Comparison of ENCODE assay signal across 2 cellular contexts in the genomic region with DNA sequence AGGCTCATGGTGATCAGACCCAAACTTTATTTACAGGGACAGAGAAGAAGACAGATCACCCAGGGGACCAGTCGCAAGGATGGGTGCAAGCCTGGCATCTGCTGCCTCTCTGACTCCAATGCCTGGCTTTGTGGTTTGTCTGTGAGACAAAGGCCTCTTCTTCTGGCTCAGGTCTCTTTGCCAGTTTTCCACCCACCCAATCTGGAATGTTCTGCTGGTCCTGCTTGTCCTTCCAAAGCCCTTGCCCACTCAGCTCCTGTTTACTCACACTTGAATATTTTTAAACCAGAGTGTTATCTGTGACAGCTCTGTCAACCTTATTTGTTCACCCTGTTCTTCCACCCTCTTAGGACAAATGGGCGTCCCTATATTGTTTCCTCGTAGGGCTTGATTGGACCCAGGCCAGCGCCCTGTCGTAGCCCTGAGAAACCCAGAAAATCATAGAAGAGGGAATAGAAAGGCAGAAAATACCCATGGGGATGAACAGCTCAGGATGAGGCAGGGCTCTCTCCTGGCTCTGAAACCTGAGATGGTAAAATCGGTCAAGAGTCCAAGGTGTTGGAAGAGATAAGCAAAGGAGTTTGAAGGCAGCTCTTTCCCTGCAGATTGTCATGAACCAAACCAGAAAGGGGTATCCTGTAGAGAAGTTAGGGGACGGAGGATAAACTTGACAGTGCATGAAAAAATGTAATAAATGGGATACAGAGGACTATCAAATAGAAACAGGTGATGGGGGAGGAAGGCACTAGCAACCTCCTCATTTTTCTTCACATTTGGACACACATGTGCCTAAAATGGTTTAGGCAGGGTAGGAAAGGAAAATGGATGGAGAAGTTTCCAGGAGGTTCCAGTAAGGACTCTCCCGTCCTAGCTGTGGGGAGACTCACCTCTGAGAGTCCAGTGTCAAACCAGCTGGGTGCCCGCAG.
TF ChIP-seq lines count a peak whose summit lies in the region.

No MANE protein-coding gene starts in this region.

TF ChIP-seq in IMR-90, 13 proteins besides CTCF, POLR2A, EP300 and RAD21:
- no peak for TF ChIP-seq CEBPB (IDR thresholded peaks at IDR 0.05; ENCODE audit: low read depth, low read length)
- no peak for TF ChIP-seq MAFK (IDR thresholded peaks at IDR 0.05; ENCODE audit: low read depth, low read length)
- TF ChIP-seq SMC3 (IDR thresholded peaks at IDR 0.05; ENCODE audit: low read depth, low read length): no peak
- no peak for TF ChIP-seq MXI1 (IDR thresholded peaks at IDR 0.05; ENCODE audit: borderline replicate concordance, low read depth, low read length)
- no peak for TF ChIP-seq BHLHE40 (IDR thresholded peaks at IDR 0.05; ENCODE audit: low read depth, low read length)
- no peak for TF ChIP-seq NFE2L2 (IDR thresholded peaks at IDR 0.05; ENCODE audit: low read depth, low read length)
- TF ChIP-seq USF2 (IDR thresholded peaks at IDR 0.05; ENCODE audit: low read depth, low read length): no peak
- TF ChIP-seq FOS (IDR thresholded peaks at IDR 0.05; ENCODE audit: low read depth, low read length): no peak
- no peak for TF ChIP-seq RFX5 (IDR thresholded peaks at IDR 0.05; ENCODE audit: low read depth, low read length)
- TF ChIP-seq RCOR1 (IDR thresholded peaks at IDR 0.05; ENCODE audit: insufficient replicate concordance, low read length): no peak
- TF ChIP-seq, protein P1, sequence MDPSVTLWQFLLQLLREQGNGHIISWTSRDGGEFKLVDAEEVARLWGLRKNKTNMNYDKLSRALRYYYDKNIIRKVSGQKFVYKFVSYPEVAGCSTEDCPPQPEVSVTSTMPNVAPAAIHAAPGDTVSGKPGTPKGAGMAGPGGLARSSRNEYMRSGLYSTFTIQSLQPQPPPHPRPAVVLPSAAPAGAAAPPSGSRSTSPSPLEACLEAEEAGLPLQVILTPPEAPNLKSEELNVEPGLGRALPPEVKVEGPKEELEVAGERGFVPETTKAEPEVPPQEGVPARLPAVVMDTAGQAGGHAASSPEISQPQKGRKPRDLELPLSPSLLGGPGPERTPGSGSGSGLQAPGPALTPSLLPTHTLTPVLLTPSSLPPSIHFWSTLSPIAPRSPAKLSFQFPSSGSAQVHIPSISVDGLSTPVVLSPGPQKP (IDR thresholded peaks at IDR 0.05; ENCODE audit: borderline replicate concordance, low read depth, low read length): no peak
- TF ChIP-seq MAZ (IDR thresholded peaks at IDR 0.05; ENCODE audit: borderline replicate concordance, low read depth, low read length): no peak
- TF ChIP-seq CHD1 (IDR thresholded peaks at IDR 0.05; ENCODE audit: low read depth, low read length): no peak

TF ChIP-seq in WTC11, 78 proteins besides CTCF, POLR2A, EP300 and RAD21:
- TF ChIP-seq, protein P2, sequence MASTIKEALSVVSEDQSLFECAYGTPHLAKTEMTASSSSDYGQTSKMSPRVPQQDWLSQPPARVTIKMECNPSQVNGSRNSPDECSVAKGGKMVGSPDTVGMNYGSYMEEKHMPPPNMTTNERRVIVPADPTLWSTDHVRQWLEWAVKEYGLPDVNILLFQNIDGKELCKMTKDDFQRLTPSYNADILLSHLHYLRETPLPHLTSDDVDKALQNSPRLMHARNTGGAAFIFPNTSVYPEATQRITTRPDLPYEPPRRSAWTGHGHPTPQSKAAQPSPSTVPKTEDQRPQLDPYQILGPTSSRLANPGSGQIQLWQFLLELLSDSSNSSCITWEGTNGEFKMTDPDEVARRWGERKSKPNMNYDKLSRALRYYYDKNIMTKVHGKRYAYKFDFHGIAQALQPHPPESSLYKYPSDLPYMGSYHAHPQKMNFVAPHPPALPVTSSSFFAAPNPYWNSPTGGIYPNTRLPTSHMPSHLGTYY (CRISPR knock-in tag; IDR thresholded peaks at IDR 0.05): no peak
- TF ChIP-seq ZNF423 (CRISPR knock-in tag; IDR thresholded peaks at IDR 0.05) (no peak), AFF4 (CRISPR knock-in tag; IDR thresholded peaks at IDR 0.05; ENCODE audit: borderline replicate concordance) (no peak), FOXP1 (CRISPR knock-in tag; IDR thresholded peaks at IDR 0.05; ENCODE audit: borderline replicate concordance) (no peak), USF2 (CRISPR knock-in tag; IDR thresholded peaks at IDR 0.05) (no peak)
- TF ChIP-seq, protein P3, sequence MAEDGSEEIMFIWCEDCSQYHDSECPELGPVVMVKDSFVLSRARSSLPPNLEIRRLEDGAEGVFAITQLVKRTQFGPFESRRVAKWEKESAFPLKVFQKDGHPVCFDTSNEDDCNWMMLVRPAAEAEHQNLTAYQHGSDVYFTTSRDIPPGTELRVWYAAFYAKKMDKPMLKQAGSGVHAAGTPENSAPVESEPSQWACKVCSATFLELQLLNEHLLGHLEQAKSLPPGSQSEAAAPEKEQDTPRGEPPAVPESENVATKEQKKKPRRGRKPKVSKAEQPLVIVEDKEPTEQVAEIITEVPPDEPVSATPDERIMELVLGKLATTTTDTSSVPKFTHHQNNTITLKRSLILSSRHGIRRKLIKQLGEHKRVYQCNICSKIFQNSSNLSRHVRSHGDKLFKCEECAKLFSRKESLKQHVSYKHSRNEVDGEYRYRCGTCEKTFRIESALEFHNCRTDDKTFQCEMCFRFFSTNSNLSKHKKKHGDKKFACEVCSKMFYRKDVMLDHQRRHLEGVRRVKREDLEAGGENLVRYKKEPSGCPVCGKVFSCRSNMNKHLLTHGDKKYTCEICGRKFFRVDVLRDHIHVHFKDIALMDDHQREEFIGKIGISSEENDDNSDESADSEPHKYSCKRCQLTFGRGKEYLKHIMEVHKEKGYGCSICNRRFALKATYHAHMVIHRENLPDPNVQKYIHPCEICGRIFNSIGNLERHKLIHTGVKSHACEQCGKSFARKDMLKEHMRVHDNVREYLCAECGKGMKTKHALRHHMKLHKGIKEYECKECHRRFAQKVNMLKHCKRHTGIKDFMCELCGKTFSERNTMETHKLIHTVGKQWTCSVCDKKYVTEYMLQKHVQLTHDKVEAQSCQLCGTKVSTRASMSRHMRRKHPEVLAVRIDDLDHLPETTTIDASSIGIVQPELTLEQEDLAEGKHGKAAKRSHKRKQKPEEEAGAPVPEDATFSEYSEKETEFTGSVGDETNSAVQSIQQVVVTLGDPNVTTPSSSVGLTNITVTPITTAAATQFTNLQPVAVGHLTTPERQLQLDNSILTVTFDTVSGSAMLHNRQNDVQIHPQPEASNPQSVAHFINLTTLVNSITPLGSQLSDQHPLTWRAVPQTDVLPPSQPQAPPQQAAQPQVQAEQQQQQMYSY (CRISPR knock-in tag; IDR thresholded peaks at IDR 0.05): no peak
